ENCODE assay signal across 6 cellular contexts in the genomic region with DNA sequence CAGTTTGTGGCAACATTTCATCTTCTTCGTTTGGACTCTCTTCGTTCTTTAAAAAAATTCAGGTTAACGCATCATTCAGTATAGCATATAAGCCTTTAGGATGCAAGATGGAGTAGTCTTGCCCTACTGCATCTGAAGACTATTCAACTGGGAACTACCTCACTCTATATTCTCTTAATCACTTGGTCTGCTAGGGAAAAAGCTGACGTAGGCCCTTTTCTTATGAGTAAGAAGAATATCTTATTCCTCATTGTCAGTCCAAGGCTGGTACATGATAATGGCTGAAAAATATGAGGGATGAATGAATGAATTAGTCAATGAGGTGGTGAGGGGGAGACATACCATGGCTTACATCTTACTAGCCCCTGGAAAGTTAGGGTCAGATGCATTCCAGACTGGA.
"Had no signal": no experiment of that assay in that cellular context is flagged by ENCODE, and none has a peak within 500 bp of the region (broad histone marks: within the 10 kb centered on the region; RNA-seq: fewer than 3 reads in every experiment).

No MANE protein-coding gene starts in this region.

- ATAC-seq: GM12878 had no signal

- FAIRE-seq: GM12878, GM12891, GM12892, GM18507, GM19239 had no signal

- H3K4me3 ChIP-seq: GM12878 had no signal

- DNase-seq: GF-D8 had no signal
